In genomic region chr15:53522878-53523455, GRCh38 we compare ENCODE assay signal across 13 cellular contexts.
DNase-seq lines count a peak whose midpoint lies in the region; ATAC-seq and TF ChIP-seq lines count a peak whose summit lies in the region.
"Had no signal": no experiment of that assay in that cellular context is flagged by ENCODE, and none has a peak within 500 bp of the region (broad histone marks: within the 10 kb centered on the region; RNA-seq: fewer than 3 reads in every experiment).

No MANE protein-coding gene starts in this region.

- H3K9me3 ChIP-seq in BLaER1: no peaks in the 10 kb centered on the region
- H3K9me3 ChIP-seq: HAP-1, sigmoid colon had no signal

- H3K27ac ChIP-seq in BLaER1: peak overlapping the region; percentile 49; the same call in 1 of the 2 replicates
- H3K27ac ChIP-seq: sigmoid colon had no signal

- H3K4me3 ChIP-seq in BLaER1: no peak overlapping the region
- H3K4me3 ChIP-seq: HAP-1, sigmoid colon had no signal

- H3K4me1 Mint-ChIP-seq in mesothelial cell of epicardium: no peaks in the 10 kb centered on the region
- H3K4me1 Mint-ChIP-seq in glutamatergic neuron (ENCODE audit: low read depth, unreplicated experiment): peaks cover 6% of the 10 kb centered on the region
- H3K4me1 Mint-ChIP-seq: activated CD4-positive, alpha-beta T cell treated with anti-CD3 and anti-CD28 coated beads, Interleukin-2, amount 10 ng/mL, durations not matched to agents 7 days and 5 days had no signal

- peak; percentile 48 for ATAC-seq in left ventricle myocardium superior

- H3K36me3 ChIP-seq in BLaER1: no peaks in the 10 kb centered on the region
- H3K36me3 ChIP-seq: HAP-1, sigmoid colon had no signal

- intact Hi-C loops in left ventricle myocardium superior (cut with micrococcal nuclease): no loop called here

- no peak overlapping the region for H3K27ac Mint-ChIP-seq in mesothelial cell of epicardium
- H3K27ac Mint-ChIP-seq in glutamatergic neuron (ENCODE audit: unreplicated experiment): no peak overlapping the region
- H3K27ac Mint-ChIP-seq: activated CD4-positive, alpha-beta T cell treated with anti-CD3 and anti-CD28 coated beads, Interleukin-2, amount 10 ng/mL, durations not matched to agents 7 days and 5 days; activated T-helper 1 cell treated with anti-CD3 and anti-CD28 coated beads, Interleukin-12 subunit alpha, Interleukin-12 subunit beta, Interleukin-2, Interleukin-4 antibody, amounts not matched to agents 30 ng/mL and 10 ng/mL and 1 ng/mL, durations not matched to agents 14 hours and 24 hours and 36 hours had no signal

- in situ Hi-C loops in KBM-7 (cut with MboI; ENCODE audit: low pct_unique_long_range_greater_than_20kb, low sequenced_read_pairs): no loop called here

- no peaks in the 10 kb centered on the region for H3K27me3 ChIP-seq in BLaER1
- H3K27me3 ChIP-seq: sigmoid colon had no signal

- H3K4me3 Mint-ChIP-seq in mesothelial cell of epicardium: no peak overlapping the region
- no peak overlapping the region for H3K4me3 Mint-ChIP-seq in glutamatergic neuron (ENCODE audit: unreplicated experiment)
- H3K4me3 Mint-ChIP-seq: activated CD4-positive, alpha-beta T cell treated with anti-CD3 and anti-CD28 coated beads, Interleukin-2, amount 10 ng/mL, durations not matched to agents 7 days and 5 days; activated T-helper 1 cell treated with anti-CD3 and anti-CD28 coated beads, Interleukin-12 subunit alpha, Interleukin-12 subunit beta, Interleukin-2, Interleukin-4 antibody, amounts not matched to agents 30 ng/mL and 10 ng/mL and 1 ng/mL, durations not matched to agents 14 hours and 24 hours and 36 hours had no signal

- TF ChIP-seq CTCF in mesothelial cell of epicardium (IDR thresholded peaks at IDR 0.05; ENCODE audit: unreplicated experiment) (no peak), glutamatergic neuron (IDR thresholded peaks at IDR 0.05; ENCODE audit: partially characterized antibody, unreplicated experiment) (no peak)

- no peak overlapping the region for H3K9ac ChIP-seq in BLaER1

- H3K4me2 ChIP-seq in BLaER1: peak overlapping the region; percentile 74

- H3K27me3 Mint-ChIP-seq in mesothelial cell of epicardium (ENCODE audit: low read depth): peaks cover 4% of the 10 kb centered on the region
- no peaks in the 10 kb centered on the region for H3K27me3 Mint-ChIP-seq in glutamatergic neuron (ENCODE audit: unreplicated experiment)
- H3K27me3 Mint-ChIP-seq: activated CD4-positive, alpha-beta T cell treated with anti-CD3 and anti-CD28 coated beads, Interleukin-2, amount 10 ng/mL, durations not matched to agents 7 days and 5 days had no signal

- no peaks in the 10 kb centered on the region for H4K20me1 ChIP-seq in BLaER1

- H3K4me1 ChIP-seq in BLaER1: peaks cover 50% of the 10 kb centered on the region
- H3K4me1 ChIP-seq: HAP-1, sigmoid colon had no signal

- H3K9me3 Mint-ChIP-seq in mesothelial cell of epicardium: no peaks in the 10 kb centered on the region
- H3K9me3 Mint-ChIP-seq in glutamatergic neuron (ENCODE audit: unreplicated experiment): no peaks in the 10 kb centered on the region
- H3K9me3 Mint-ChIP-seq: activated CD4-positive, alpha-beta T cell treated with anti-CD3 and anti-CD28 coated beads, Interleukin-2, amount 10 ng/mL, durations not matched to agents 7 days and 5 days; activated T-helper 1 cell treated with anti-CD3 and anti-CD28 coated beads, Interleukin-12 subunit alpha, Interleukin-12 subunit beta, Interleukin-2, Interleukin-4 antibody, amounts not matched to agents 30 ng/mL and 10 ng/mL and 1 ng/mL, durations not matched to agents 14 hours and 24 hours and 36 hours had no signal

- DNase-seq in KBM-7 (peak; percentile 1), NCI-H524 (lab: John Stamatoyannopoulos, UW) (peak; percentile 84 to 92), left ventricle myocardium superior (no peak), mesothelial cell of epicardium (ENCODE audit: low spot score in 2 of 2, unreplicated experiment in 2 of 2) (no peak), glutamatergic neuron (no peak)
- DNase-seq in activated effector memory CD4-positive, alpha-beta T cell treated with Interleukin-2 at 50 U/mL for 16 hours: no peak
- no peak for DNase-seq in activated CD8-positive, alpha-beta memory T cell treated with anti-CD3 and anti-CD28 coated beads, Interleukin-2, amount 50 U/mL, for 4 hours
- DNase-seq: activated CD4-positive, alpha-beta T cell treated with anti-CD3 and anti-CD28 coated beads, Interleukin-2, amount 10 ng/mL, durations not matched to agents 7 days and 5 days; sigmoid colon; stimulated activated naive CD4-positive, alpha-beta T cell treated with Interleukin-2 at 50 U/mL for 16 hours had no signal

- H3K36me3 Mint-ChIP-seq in mesothelial cell of epicardium (no peaks in the 10 kb centered on the region), glutamatergic neuron (ENCODE audit: unreplicated experiment) (no peaks in the 10 kb centered on the region)

Comparison
In these comparisons a context has a peak if more than half of its experiments do, and no peak if none do; other contexts are left out.
1. DNase-seq: peak in KBM-7 (single experiment) and NCI-H524 (2 of 2); none in left ventricle myocardium superior (single experiment), mesothelial cell of epicardium (0 of 2), activated effector memory CD4-positive, alpha-beta T cell treated with Interleukin-2 at 50 U/mL for 16 hours (single experiment), activated CD8-positive, alpha-beta memory T cell treated with anti-CD3 and anti-CD28 coated beads, Interleukin-2, amount 50 U/mL, for 4 hours (single experiment) and glutamatergic neuron (single experiment).